9 cellular contexts compared by ENCODE assay signal in the genomic region with DNA sequence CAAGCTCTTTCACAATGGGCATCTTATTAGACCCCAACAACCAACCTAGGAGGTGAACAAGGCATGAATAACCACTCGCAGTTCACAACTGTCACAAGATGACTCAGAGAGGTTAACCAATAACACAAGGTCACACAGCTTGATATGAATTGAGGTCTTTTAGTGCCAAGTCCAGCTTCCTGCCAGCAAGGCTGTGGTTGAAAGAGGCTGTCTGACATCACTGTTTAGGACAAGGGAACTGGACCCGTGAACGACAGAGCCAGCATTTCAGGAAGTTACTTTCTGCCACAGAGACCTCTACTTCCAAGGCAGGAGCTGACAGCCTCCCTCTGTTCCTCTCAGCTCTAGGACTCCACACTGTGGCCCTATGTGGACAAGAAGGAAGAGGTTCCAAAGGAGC. TPM values are rescaled to one million over a fixed set of nuclear protein-coding genes. Genes with fewer than 3 reads are reported as not detected.
A peak's percentile ranks its signal among the peaks of the same experiment; 100 is the strongest.
DNase-seq lines count a peak whose midpoint lies in the region; ATAC-seq and TF ChIP-seq lines count a peak whose summit lies in the region.
"Had no signal": no experiment of that assay in that cellular context is flagged by ENCODE, and none has a peak within 500 bp of the region (broad histone marks: within the 10 kb centered on the region; RNA-seq: fewer than 3 reads in every experiment).

No MANE protein-coding gene starts in this region.

- TF ChIP-seq POLR2A in NB4 (IDR thresholded peaks at IDR 0.05; ENCODE audit: extremely low read depth, insufficient read length) = no peak

- H3K27ac Mint-ChIP-seq in activated naive CD4-positive, alpha-beta T cell treated with anti-CD3 and anti-CD28 coated beads for 36 hours = no peak overlapping the region
- H3K27ac Mint-ChIP-seq: activated naive CD8-positive, alpha-beta T cell had no signal

- H3K36me3 Mint-ChIP-seq in activated naive CD4-positive, alpha-beta T cell treated with anti-CD3 and anti-CD28 coated beads for 36 hours (ENCODE audit: low read depth) = no peaks in the 10 kb centered on the region

- CTCF ChIA-PET in activated naive CD4-positive, alpha-beta T cell treated with anti-CD3 and anti-CD28 coated beads for 36 hours (lab: Charles Lee) = no interaction called here

- intact Hi-C loops in activated naive CD4-positive, alpha-beta T cell treated with anti-CD3 and anti-CD28 coated beads for 36 hours (cut with micrococcal nuclease) = no loop called here

- H3K4me1 Mint-ChIP-seq in activated naive CD4-positive, alpha-beta T cell treated with anti-CD3 and anti-CD28 coated beads for 36 hours (ENCODE audit: low read depth) = no peaks in the 10 kb centered on the region

- ATAC-seq in GM19397 (IDR thresholded peaks at IDR 0.05; ENCODE audit: unreplicated experiment) = peak; percentile 53
- ATAC-seq in GM21390 (IDR thresholded peaks at IDR 0.05; ENCODE audit: unreplicated experiment) = no peak
- ATAC-seq in esophagus mucosa = no peak
- ATAC-seq in HG03095 (IDR thresholded peaks at IDR 0.05; ENCODE audit: unreplicated experiment) = no peak

- peaks cover 3% of the 10 kb centered on the region for H3K27me3 Mint-ChIP-seq in activated naive CD4-positive, alpha-beta T cell treated with anti-CD3 and anti-CD28 coated beads for 36 hours (ENCODE audit: low read depth)

- no peak overlapping the region for H3K4me3 Mint-ChIP-seq in activated naive CD4-positive, alpha-beta T cell treated with anti-CD3 and anti-CD28 coated beads for 36 hours
- H3K4me3 Mint-ChIP-seq: activated naive CD8-positive, alpha-beta T cell had no signal

- H3K9me3 Mint-ChIP-seq in activated naive CD4-positive, alpha-beta T cell treated with anti-CD3 and anti-CD28 coated beads for 36 hours = no peaks in the 10 kb centered on the region

- no peak overlapping the region for H3K4me3 ChIP-seq in AG10803 (ENCODE audit: low read length)
- no peak overlapping the region for H3K4me3 ChIP-seq in NB4 (ENCODE audit: low read depth, low read length)
- H3K4me3 ChIP-seq in foreskin fibroblast (ENCODE audit: low read depth in 1 of 2, low read length in 2 of 2) = no peak overlapping the region

- TF ChIP-seq CTCF in AG10803 (conservative IDR thresholded peaks at IDR 0.05; ENCODE audit: low read length) (no peak; the same call in 1 of the 2 replicates), NB4 (IDR thresholded peaks at IDR 0.05; ENCODE audit: low read depth, low read length) (no peak), foreskin fibroblast (IDR thresholded peaks at IDR 0.05; ENCODE audit: low read depth, low read length) (no peak)

- DNase-seq in AG10803 (ENCODE audit: low read depth) (peak; percentile 91), NB4 (ENCODE audit: low read depth) (peak; percentile 29), foreskin fibroblast (peak; percentile 66 to 80)
- DNase-seq in activated naive CD4-positive, alpha-beta T cell treated with anti-CD3 and anti-CD28 coated beads for 36 hours = no peak

RNA-seq across cellular contexts. Expression of a gene that starts 53.4 kb away (rescaled TPM):
- total RNA-seq in esophagus mucosa = 4.2 TPM
- 10 to 100 TPM; 14.1 to 17.9 TPM for total RNA-seq in activated naive CD4-positive, alpha-beta T cell treated with anti-CD3 and anti-CD28 coated beads for 36 hours
